30 cellular contexts compared by ENCODE assay signal in the genomic region with DNA sequence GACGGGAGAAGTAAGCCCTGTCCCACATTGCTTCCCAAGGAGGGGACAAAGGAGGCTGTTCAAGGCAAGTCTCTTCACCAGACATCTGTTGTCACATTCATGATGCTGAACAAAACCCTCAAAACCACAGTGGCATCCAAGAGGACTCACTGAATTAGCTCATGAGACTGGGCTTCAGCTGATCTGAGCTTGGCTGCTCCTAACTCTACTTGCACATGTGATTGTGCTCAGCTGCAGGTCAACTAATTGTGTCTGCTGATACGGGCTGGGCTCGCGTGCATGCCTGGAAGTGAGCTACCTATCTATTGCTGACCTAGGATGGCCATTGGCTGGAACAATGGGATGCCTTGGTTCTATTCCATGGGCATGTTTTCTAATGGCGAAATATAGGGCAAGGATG. TPM values are rescaled to one million over a fixed set of nuclear protein-coding genes. Genes with fewer than 3 reads are reported as not detected.
"Had no signal": no experiment of that assay in that cellular context is flagged by ENCODE, and none has a peak within 500 bp of the region (broad histone marks: within the 10 kb centered on the region; RNA-seq: fewer than 3 reads in every experiment).

No MANE protein-coding gene starts in this region.

- DNase-seq: activated CD4-positive, alpha-beta T cell treated with anti-CD3 and anti-CD28 coated beads for 48 hours; activated CD4-positive, alpha-beta T cell treated with anti-CD3 and anti-CD28 coated beads, Interleukin-2, amount 50 U/mL, for 48 hours; activated CD8-positive, alpha-beta memory T cell treated with anti-CD3 and anti-CD28 coated beads for 24 hours; activated effector memory CD4-positive, alpha-beta T cell treated with Interleukin-2 at 50 U/mL for 16 hours; activated naive CD4-positive, alpha-beta T cell treated with Interleukin-2 at 50 U/mL for 16 hours; anterior cingulate cortex; dermis blood vessel endothelial cell; effector CD4-positive, alpha-beta T cell; foreskin keratinocyte; natural killer cell; stimulated activated CD4-positive, alpha-beta T cell treated with anti-CD3 and anti-CD28 coated beads, Interleukin-1b, Interleukin-23, amount 100 ng/mL, for 48 hours; stimulated activated CD4-positive, alpha-beta T cell treated with anti-CD3 and anti-CD28 coated beads, Interleukin-4, amount 100 ng/mL, for 4 hours; stimulated activated CD8-positive, alpha-beta memory T cell treated with anti-CD3 and anti-CD28 coated beads, Interleukin-4, amount 100 ng/mL, for 48 hours; stimulated activated naive CD8-positive, alpha-beta T cell treated with anti-CD3 and anti-CD28 coated beads, Interleukin-15, amount 100 ng/mL, for 72 hours; T1000; tibial artery; upper lobe of right lung; WERI-Rb-1 had no signal

- H3K4me2 ChIP-seq: smooth muscle cell had no signal

- H3K27ac Mint-ChIP-seq: activated naive CD8-positive, alpha-beta T cell; memory B cell; natural killer cell; progenitor cell of endocrine pancreas; stimulated activated memory B cell treated with anti-CD40 and anti-IgM and Interleukin-4, amounts not matched to agents 10 μg/mL and 1 μg/mL and 100 μg/mL, for 72 hours had no signal

- H3K36me3 Mint-ChIP-seq: activated naive CD8-positive, alpha-beta T cell; memory B cell; natural killer cell; stimulated activated memory B cell treated with anti-CD40 and anti-IgM and Interleukin-4, amounts not matched to agents 10 μg/mL and 1 μg/mL and 100 μg/mL, for 72 hours had no signal

- H3K4me1 Mint-ChIP-seq: central memory CD8-positive, alpha-beta T cell; memory B cell; natural killer cell; stimulated activated memory B cell treated with anti-CD40 and anti-IgM and Interleukin-4, amounts not matched to agents 10 μg/mL and 1 μg/mL and 100 μg/mL, for 72 hours; stimulated activated naive CD8-positive, alpha-beta T cell treated with anti-CD3 and anti-CD28 coated beads, Interleukin-15, amount 100 ng/mL, for 72 hours had no signal

- H3K4me3 Mint-ChIP-seq: activated naive CD8-positive, alpha-beta T cell; central memory CD8-positive, alpha-beta T cell; memory B cell; natural killer cell; stimulated activated memory B cell treated with anti-CD40 and anti-IgM and Interleukin-4, amounts not matched to agents 10 μg/mL and 1 μg/mL and 100 μg/mL, for 72 hours; stimulated activated naive CD8-positive, alpha-beta T cell treated with anti-CD3 and anti-CD28 coated beads, Interleukin-15, amount 100 ng/mL, for 72 hours had no signal

- FAIRE-seq: bronchial epithelial cell, colon had no signal

- H3K27me3 Mint-ChIP-seq: activated naive CD8-positive, alpha-beta T cell; central memory CD8-positive, alpha-beta T cell; stimulated activated memory B cell treated with anti-CD40 and anti-IgM and Interleukin-4, amounts not matched to agents 10 μg/mL and 1 μg/mL and 100 μg/mL, for 72 hours; stimulated activated naive CD8-positive, alpha-beta T cell treated with anti-CD3 and anti-CD28 coated beads, Interleukin-15, amount 100 ng/mL, for 72 hours had no signal

- H3K9me3 Mint-ChIP-seq: central memory CD8-positive, alpha-beta T cell; natural killer cell; stimulated activated memory B cell treated with anti-CD40 and anti-IgM and Interleukin-4, amounts not matched to agents 10 μg/mL and 1 μg/mL and 100 μg/mL, for 72 hours; stimulated activated naive CD8-positive, alpha-beta T cell treated with anti-CD3 and anti-CD28 coated beads, Interleukin-15, amount 100 ng/mL, for 72 hours had no signal

- H3K4me3 ChIP-seq: esophagus muscularis mucosa, smooth muscle cell, tibial artery, upper lobe of right lung had no signal

- H3K9me3 ChIP-seq: esophagus muscularis mucosa, tibial artery, upper lobe of right lung had no signal

- H3K36me3 ChIP-seq: esophagus muscularis mucosa, tibial artery, upper lobe of right lung, WERI-Rb-1 had no signal

- H3K27ac ChIP-seq: esophagus muscularis mucosa, foreskin keratinocyte, tibial artery, upper lobe of right lung, WERI-Rb-1 had no signal

- H3K4me1 ChIP-seq: foreskin keratinocyte, tibial artery, upper lobe of right lung had no signal

- H3K27me3 ChIP-seq: esophagus muscularis mucosa, tibial artery, upper lobe of right lung had no signal

RNA-seq across cellular contexts. Expression of a gene that starts 52.8 kb away (rescaled TPM):
- total RNA-seq: dermis blood vessel endothelial cell; esophagus muscularis mucosa; foreskin keratinocyte; glomerular endothelial cell; natural killer cell; osteocyte; T-helper 1 cell treated with Interleukin-12 subunit alpha and Interleukin-12 subunit beta and Interleukin-4 antibody, amounts not matched to agents 30 ng/mL and 1 ng/mL, for 36 hours had no signal
- polyA plus RNA-seq: foreskin keratinocyte had no signal
